Comparison of ENCODE assay signal across 8 cellular contexts in the genomic region with DNA sequence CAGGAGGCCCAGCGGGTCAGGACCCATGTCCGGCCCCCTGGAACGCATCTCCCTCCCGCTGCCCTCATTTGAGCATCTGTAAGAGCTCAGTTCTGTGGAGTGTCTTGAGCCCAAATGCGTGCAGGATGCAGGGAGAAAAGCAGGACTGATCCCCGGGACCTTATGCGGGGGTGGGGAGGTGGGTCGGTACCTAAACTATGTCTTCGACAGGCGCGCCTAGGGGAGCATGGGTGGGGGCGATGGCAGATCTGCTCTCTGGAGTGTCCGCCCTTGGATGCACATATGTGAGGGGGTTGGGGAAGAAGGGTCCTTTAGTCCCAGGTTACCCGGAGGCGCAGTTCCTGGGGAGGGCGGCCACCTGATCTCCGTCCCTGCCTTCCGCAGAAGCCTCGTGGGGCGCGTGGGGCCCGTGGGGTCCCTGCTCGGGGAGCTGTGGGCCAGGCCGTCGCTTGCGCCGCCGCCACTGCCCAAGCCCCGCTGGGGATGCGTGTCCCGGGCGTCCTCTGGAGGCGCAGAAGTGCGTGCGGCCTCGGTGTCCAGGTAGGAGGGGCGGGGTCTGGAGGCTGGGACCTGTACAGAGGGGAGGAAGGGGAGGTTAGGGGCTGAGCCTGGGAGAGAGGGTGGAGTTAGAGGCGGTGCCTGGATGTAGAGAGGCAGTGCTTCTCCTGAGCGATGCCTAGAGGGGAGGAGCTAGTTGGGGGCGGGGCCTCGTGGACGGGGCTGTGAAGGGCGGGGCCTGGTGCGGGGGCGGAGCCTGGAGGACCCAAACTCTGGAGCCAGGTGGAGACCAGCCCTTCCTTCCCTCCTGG. TPM values are rescaled to one million over a fixed set of nuclear protein-coding genes. Genes with fewer than 3 reads are reported as not detected.
DNase-seq lines count a peak whose midpoint lies in the region; ATAC-seq and TF ChIP-seq lines count a peak whose summit lies in the region.

No MANE protein-coding gene starts in this region.

- no peak for TF ChIP-seq POLR2A in gastrocnemius medialis (IDR thresholded peaks at IDR 0.05)

- H3K36me3 Mint-ChIP-seq in activated naive CD8-positive, alpha-beta T cell treated with anti-CD3 and anti-CD28 coated beads, Interleukin-2, amount 10 ng/mL, durations not matched to agents 7 days and 5 days, result peaks cover 3% of the 10 kb centered on the region
- no peaks in the 10 kb centered on the region for H3K36me3 Mint-ChIP-seq in osteocyte (ENCODE audit: unreplicated experiment)

- in situ Hi-C loops in gastrocnemius medialis (cut with MboI; ENCODE audit: low sequenced_read_pairs in 4 of 4), result loop anchor here in 3 of 4 donors (25.0 kb wide), 2 partner anchors 396 to 421 kb away; no protein-coding TSS in a partner anchor

- H4K20me1 ChIP-seq in SK-N-SH (ENCODE audit: insufficient read depth), result no peaks in the 10 kb centered on the region

- H3K27me3 Mint-ChIP-seq in activated naive CD8-positive, alpha-beta T cell treated with anti-CD3 and anti-CD28 coated beads, Interleukin-2, amount 10 ng/mL, durations not matched to agents 7 days and 5 days, result peaks cover 18% of the 10 kb centered on the region
- H3K27me3 Mint-ChIP-seq in osteocyte (ENCODE audit: unreplicated experiment), result no peaks in the 10 kb centered on the region

- TF ChIP-seq RAD21 in SK-N-SH (IDR thresholded peaks at IDR 0.05; ENCODE audit: low read length), result no peak

- CTCF ChIA-PET in SK-N-SH (lab: Yijun Ruan, JAX), result interaction anchor here (1.3 to 15.3 kb wide), 2 partner anchors 9 to 13 kb away, joined by 9 to 258 read pairs; no protein-coding TSS in a partner anchor

- H2AFZ ChIP-seq in SK-N-SH (ENCODE audit: low read depth), result no peak overlapping the region

- 10% methylated on average over 26 of the region's 45 CpGs for WGBS in SK-N-SH (ENCODE audit: low lambda C conversion rate)

- H3K4me3 ChIP-seq in right atrium auricular region, result peak overlapping the region in 1 of 2 donors; percentile 34
- peak overlapping the region in 1 of 2 experiments; percentile 34; a peak in 2 of 4 replicates for H3K4me3 ChIP-seq in SK-N-SH (ENCODE audit: low read depth in 2 of 2, low read length in 1 of 2)
- H3K4me3 ChIP-seq in kidney epithelial cell (ENCODE audit: low read depth, low read length), result peak overlapping the region; percentile 13
- peak overlapping the region in 2 of 4 donors; percentile 4 to 27 for H3K4me3 ChIP-seq in gastrocnemius medialis

- H3K9me2 ChIP-seq in SK-N-SH, result no peaks in the 10 kb centered on the region

- no peaks in the 10 kb centered on the region for H3K79me2 ChIP-seq in SK-N-SH (ENCODE audit: insufficient read depth)

- POLR2A ChIA-PET in SK-N-SH (lab: Yijun Ruan, JAX), result interaction anchor here (1.3 kb wide), 1 partner anchor 12 kb away, joined by 5 read pairs; no protein-coding TSS in a partner anchor
- POLR2A ChIA-PET in activated naive CD8-positive, alpha-beta T cell treated with anti-CD3 and anti-CD28 coated beads, Interleukin-2, amount 10 ng/mL, durations not matched to agents 7 days and 5 days (lab: Charles Lee), result interaction anchor here (0.8 to 1.2 kb wide), 4 partner anchors 48 to 88 kb away, joined by 3 to 4 read pairs (median 3); no protein-coding TSS in a partner anchor

- no peak overlapping the region for H3K9ac ChIP-seq in SK-N-SH

- H3K27ac ChIP-seq in right atrium auricular region (no peak overlapping the region), SK-N-SH (ENCODE audit: low read depth in 2 of 2, low read length in 1 of 2) (no peak overlapping the region), gastrocnemius medialis (no peak overlapping the region)

- no peaks in the 10 kb centered on the region for H3K36me3 ChIP-seq in right atrium auricular region
- no peaks in the 10 kb centered on the region for H3K36me3 ChIP-seq in SK-N-SH (replicated peaks in 1 of 2; ENCODE audit: control insufficient read depth in 1 of 2, insufficient read depth in 2 of 2, low read length in 1 of 2)
- no peaks in the 10 kb centered on the region for H3K36me3 ChIP-seq in kidney epithelial cell (ENCODE audit: control insufficient read depth, insufficient read depth, low read length)
- H3K36me3 ChIP-seq in gastrocnemius medialis, result no peaks in the 10 kb centered on the region

- peaks cover 11 to 19% of the 10 kb centered on the region in 2 donors for H3K27me3 ChIP-seq in right atrium auricular region
- H3K27me3 ChIP-seq in SK-N-SH (ENCODE audit: insufficient read depth), result no peaks in the 10 kb centered on the region
- peaks cover 49% of the 10 kb centered on the region for H3K27me3 ChIP-seq in kidney epithelial cell (ENCODE audit: control insufficient read depth, insufficient read depth, low read length)
- H3K27me3 ChIP-seq in gastrocnemius medialis, result peaks cover 51 to 59% (median 54%) of the 10 kb centered on the region in 3 donors

- H3K4me1 Mint-ChIP-seq in activated naive CD8-positive, alpha-beta T cell treated with anti-CD3 and anti-CD28 coated beads, Interleukin-2, amount 10 ng/mL, durations not matched to agents 7 days and 5 days, result peaks cover 21% of the 10 kb centered on the region
- H3K4me1 Mint-ChIP-seq in osteocyte (ENCODE audit: unreplicated experiment), result peaks cover 12% of the 10 kb centered on the region

- H3K9me3 ChIP-seq in right atrium auricular region (no peaks in the 10 kb centered on the region), SK-N-SH (no peaks in the 10 kb centered on the region), gastrocnemius medialis (no peaks in the 10 kb centered on the region)

- H3K4me1 ChIP-seq in right atrium auricular region, result peaks cover 0 to 41% of the 10 kb centered on the region in 2 donors
- peaks cover 0 to 23% of the 10 kb centered on the region in 2 experiments; a peak in 1 of 4 replicates for H3K4me1 ChIP-seq in SK-N-SH (ENCODE audit: control insufficient read depth in 1 of 2, insufficient read depth in 2 of 2, low read depth in 1 of 2, low read length in 1 of 2)
- H3K4me1 ChIP-seq in gastrocnemius medialis, result peaks cover 0 to 10% of the 10 kb centered on the region in 2 donors

- H3K27ac Mint-ChIP-seq in activated naive CD8-positive, alpha-beta T cell treated with anti-CD3 and anti-CD28 coated beads, Interleukin-2, amount 10 ng/mL, durations not matched to agents 7 days and 5 days, result peak overlapping the region; percentile 73
- H3K27ac Mint-ChIP-seq in osteocyte (ENCODE audit: unreplicated experiment), result no peak overlapping the region

- peak overlapping the region; percentile 70 for H3K4me3 Mint-ChIP-seq in activated naive CD8-positive, alpha-beta T cell treated with anti-CD3 and anti-CD28 coated beads, Interleukin-2, amount 10 ng/mL, durations not matched to agents 7 days and 5 days
- H3K4me3 Mint-ChIP-seq in osteocyte (ENCODE audit: unreplicated experiment), result no peak overlapping the region

- H3K9me3 Mint-ChIP-seq in activated naive CD8-positive, alpha-beta T cell treated with anti-CD3 and anti-CD28 coated beads, Interleukin-2, amount 10 ng/mL, durations not matched to agents 7 days and 5 days, result no peaks in the 10 kb centered on the region
- H3K9me3 Mint-ChIP-seq in osteocyte (ENCODE audit: unreplicated experiment), result no peaks in the 10 kb centered on the region

- intact Hi-C loops in Right ventricle myocardium superior (cut with DNase I), result no loop called here
- intact Hi-C loops in gastrocnemius medialis (cut with DNase I; ENCODE audit: low total_unique reads), result no loop called here

- ATAC-seq in Right ventricle myocardium superior (ENCODE audit: poor library complexity) (peak; percentile 32), gastrocnemius medialis (no peak)
- peak; percentile 84 for ATAC-seq in activated naive CD8-positive, alpha-beta T cell treated with anti-CD3 and anti-CD28 coated beads, Interleukin-2, amount 10 ng/mL, durations not matched to agents 7 days and 5 days (ENCODE audit: low read depth)

- H3K4me2 ChIP-seq in SK-N-SH, result peak overlapping the region; percentile 47; the same call in 1 of the 2 replicates

- no peaks in the 10 kb centered on the region for H3F3A ChIP-seq in SK-N-SH (replicated peaks; ENCODE audit: insufficient read depth)

- peak; percentile 69 for DNase-seq in Right ventricle myocardium superior
- no peak for DNase-seq in right atrium auricular region (ENCODE audit: low spot score)
- DNase-seq in SK-N-SH, result peak; percentile 97
- peak; percentile 84 for DNase-seq in activated naive CD8-positive, alpha-beta T cell treated with anti-CD3 and anti-CD28 coated beads, Interleukin-2, amount 10 ng/mL, durations not matched to agents 7 days and 5 days
- no peak for DNase-seq in kidney epithelial cell (ENCODE audit: low read depth)
- DNase-seq in stimulated activated CD8-positive, alpha-beta memory T cell treated with anti-CD3 and anti-CD28 coated beads, Interleukin-15, amount 100 ng/mL, for 48 hours (ENCODE audit: low read depth in 2 of 2), result peak; percentile 57 to 74
- DNase-seq in gastrocnemius medialis, result no peak
- DNase-seq in osteocyte (ENCODE audit: extremely low spot score, unreplicated experiment), result no peak

- TF ChIP-seq CTCF in right atrium auricular region (IDR thresholded peaks at IDR 0.05) (no peak), SK-N-SH (IDR thresholded peaks at IDR 0.05) (no peak), kidney epithelial cell (IDR thresholded peaks at IDR 0.05; ENCODE audit: insufficient read depth, low read length, poor library complexity, severe bottlenecking) (no peak), gastrocnemius medialis (IDR thresholded peaks at IDR 0.05 in 4 of 5, conservative IDR thresholded peaks at IDR 0.05 in 1 of 5) (no peak), osteocyte (IDR thresholded peaks at IDR 0.05) (no peak)

- TF ChIP-seq EP300 in SK-N-SH (IDR thresholded peaks at IDR 0.05; ENCODE audit: borderline replicate concordance in 1 of 2, low read depth in 1 of 2, low read length in 1 of 2), result no peak

RNA-seq across cellular contexts. Expression of a gene that starts 2.8 kb away (rescaled TPM):
- total RNA-seq in Right ventricle myocardium superior (0.40 TPM), right atrium auricular region (under 1 TPM; 0.19 to 0.24 TPM), kidney epithelial cell (0.07 TPM in 1 of 2 replicates, not detected in the other), gastrocnemius medialis (1 to 10 TPM in 1 of 4 donors, not detected in 3; 3.2 TPM), osteocyte (0.63 and 1.1 TPM in 2 replicates)
- polyA plus RNA-seq in SK-N-SH (2012; rRNA removed), result 0.96 and 1.9 TPM in 2 replicates
- polyA plus RNA-seq in SK-N-SH (2012; cell fraction: cytosol; rRNA removed), result 0.54 and 0.87 TPM in 2 replicates
- polyA plus RNA-seq in SK-N-SH (2012; cell fraction: nucleus; rRNA removed), result 3.1 and 3.9 TPM in 2 replicates
- under 1 TPM; 0.11 to 0.14 TPM for total RNA-seq in activated naive CD8-positive, alpha-beta T cell treated with anti-CD3 and anti-CD28 coated beads, Interleukin-2, amount 10 ng/mL, durations not matched to agents 7 days and 5 days

RNA-seq across cellular contexts. Expression of a gene that starts 12.2 kb away (rescaled TPM):
- total RNA-seq in Right ventricle myocardium superior (5.8 TPM), right atrium auricular region (1 to 10 TPM in 1 of 2 donors, under 1 TPM in 1; 0.85 to 1.5 TPM), kidney epithelial cell (2.1 and 4.3 TPM in 2 replicates), gastrocnemius medialis (under 1 TPM in 2 of 4 donors, not detected in 2; 0.18 to 0.31 TPM), osteocyte (6.1 and 6.3 TPM in 2 replicates)
- polyA plus RNA-seq in SK-N-SH (2012; rRNA removed), result 7.2 and 7.5 TPM in 2 replicates
- 0.84 and 0.97 TPM in 2 replicates for polyA plus RNA-seq in SK-N-SH (2012; cell fraction: cytosol; rRNA removed)
- polyA plus RNA-seq in SK-N-SH (2012; cell fraction: nucleus; rRNA removed), result 66.2 and 111 TPM in 2 replicates
- 10 to 100 TPM; 11.7 to 11.9 TPM for total RNA-seq in activated naive CD8-positive, alpha-beta T cell treated with anti-CD3 and anti-CD28 coated beads, Interleukin-2, amount 10 ng/mL, durations not matched to agents 7 days and 5 days

RNA-seq across cellular contexts. Expression of a gene that starts 24.9 kb away (rescaled TPM):
- total RNA-seq in Right ventricle myocardium superior (1,367 TPM), right atrium auricular region (100 to 1,000 TPM in 1 of 2 donors, 10 to 100 TPM in 1; 59.3 to 198 TPM), kidney epithelial cell (58.8 and 127 TPM in 2 replicates), gastrocnemius medialis (100 to 1,000 TPM in 1 of 4 donors, 10 to 100 TPM in 3; 41.8 to 201 (median 50.5) TPM), osteocyte (372 and 376 TPM in 2 replicates)
- 1,643 and 1,828 TPM in 2 replicates for polyA plus RNA-seq in SK-N-SH (2012; rRNA removed)
- polyA plus RNA-seq in SK-N-SH (2012; cell fraction: cytosol; rRNA removed), result 1,527 and 1,826 TPM in 2 replicates
- polyA plus RNA-seq in SK-N-SH (2012; cell fraction: nucleus; rRNA removed), result 640 and 822 TPM in 2 replicates
- 100 to 1,000 TPM; 306 to 336 TPM for total RNA-seq in activated naive CD8-positive, alpha-beta T cell treated with anti-CD3 and anti-CD28 coated beads, Interleukin-2, amount 10 ng/mL, durations not matched to agents 7 days and 5 days

RNA-seq across cellular contexts. Expression of a gene that starts 25.6 kb away (rescaled TPM):
- total RNA-seq in Right ventricle myocardium superior (0.67 TPM), right atrium auricular region (1 to 10 TPM; 1.2 to 1.3 TPM), kidney epithelial cell (3.4 and 6.4 TPM in 2 replicates), gastrocnemius medialis (1 to 10 TPM in 1 of 4 donors, under 1 TPM in 1, not detected in 2; 0.80 to 1.7 TPM), osteocyte (1.7 and 2.0 TPM in 2 replicates)
- polyA plus RNA-seq in SK-N-SH (2012; rRNA removed), result 2.3 and 3.1 TPM in 2 replicates
- 0.98 and 1.6 TPM in 2 replicates for polyA plus RNA-seq in SK-N-SH (2012; cell fraction: cytosol; rRNA removed)
- polyA plus RNA-seq in SK-N-SH (2012; cell fraction: nucleus; rRNA removed), result 3.3 and 4.1 TPM in 2 replicates
- 1 to 10 TPM; 5.8 to 6.5 TPM for total RNA-seq in activated naive CD8-positive, alpha-beta T cell treated with anti-CD3 and anti-CD28 coated beads, Interleukin-2, amount 10 ng/mL, durations not matched to agents 7 days and 5 days

Comparison
In these comparisons a context has a peak if more than half of its experiments do, and no peak if none do; other contexts are left out.
1. DNase-seq: peak in Right ventricle myocardium superior (single experiment), SK-N-SH (single experiment), activated naive CD8-positive, alpha-beta T cell treated with anti-CD3 and anti-CD28 coated beads, Interleukin-2, amount 10 ng/mL, durations not matched to agents 7 days and 5 days (single experiment) and stimulated activated CD8-positive, alpha-beta memory T cell treated with anti-CD3 and anti-CD28 coated beads, Interleukin-15, amount 100 ng/mL, for 48 hours (2 of 2); none in right atrium auricular region (single experiment), kidney epithelial cell (single experiment), gastrocnemius medialis (0 of 2) and osteocyte (single experiment).
2. ATAC-seq: peak in Right ventricle myocardium superior (single experiment) and activated naive CD8-positive, alpha-beta T cell treated with anti-CD3 and anti-CD28 coated beads, Interleukin-2, amount 10 ng/mL, durations not matched to agents 7 days and 5 days (single experiment); none in gastrocnemius medialis (0 of 2).